Comparison of ENCODE assay signal across 24 cellular contexts in genomic region chr1:107803579-107803978, GRCh38.
DNase-seq lines count a peak whose midpoint lies in the region; ATAC-seq and TF ChIP-seq lines count a peak whose summit lies in the region.
"Had no signal": no experiment of that assay in that cellular context is flagged by ENCODE, and none has a peak within 500 bp of the region (broad histone marks: within the 10 kb centered on the region; RNA-seq: fewer than 3 reads in every experiment).

No MANE protein-coding gene starts in this region.

- H3K9me3 Mint-ChIP-seq in stimulated activated naive CD8-positive, alpha-beta T cell treated with anti-CD3 and anti-CD28 coated beads, Interleukin-15, Interleukin-2, amounts not matched to agents 100 ng/mL and 50 ng/mL, for 24 hours = peaks cover 4% of the 10 kb centered on the region
- H3K9me3 Mint-ChIP-seq in immature natural killer cell = no peaks in the 10 kb centered on the region
- H3K9me3 Mint-ChIP-seq: activated naive CD4-positive, alpha-beta T cell treated with anti-CD3 and anti-CD28 coated beads, Interleukin-2, amount 50 U/mL, for 24 hours had no signal

- TF ChIP-seq CTCF in SU-DHL-6 (IDR thresholded peaks at IDR 0.05; ENCODE audit: insufficient read depth, low read length, poor library complexity, severe bottlenecking) = no peak

- H3K4me1 Mint-ChIP-seq in stimulated activated naive CD8-positive, alpha-beta T cell treated with anti-CD3 and anti-CD28 coated beads, Interleukin-15, Interleukin-2, amounts not matched to agents 100 ng/mL and 50 ng/mL, for 24 hours (ENCODE audit: low read depth) = peaks cover 67% of the 10 kb centered on the region
- H3K4me1 Mint-ChIP-seq in immature natural killer cell = peaks cover 67 to 82% of the 10 kb centered on the region in 2 donors
- H3K4me1 Mint-ChIP-seq: mesothelial cell of epicardium had no signal

- peak overlapping the region; percentile 42; the same call in 1 of the 2 replicates for H3K9ac ChIP-seq in SU-DHL-6 (ENCODE audit: low read length)

- no peak overlapping the region for H3K4me3 ChIP-seq in SU-DHL-6 (ENCODE audit: insufficient read depth, low read length, poor library complexity, severe bottlenecking)

- H3K27ac Mint-ChIP-seq in stimulated activated naive CD8-positive, alpha-beta T cell treated with anti-CD3 and anti-CD28 coated beads, Interleukin-15, Interleukin-2, amounts not matched to agents 100 ng/mL and 50 ng/mL, for 24 hours = peak overlapping the region; percentile 56
- peak overlapping the region; percentile 14 to 77 (median 32) for H3K27ac Mint-ChIP-seq in immature natural killer cell
- H3K27ac Mint-ChIP-seq: activated naive CD4-positive, alpha-beta T cell treated with anti-CD3 and anti-CD28 coated beads, Interleukin-2, amount 50 U/mL, for 24 hours; mesothelial cell of epicardium; type B pancreatic cell had no signal

- DNase-seq in stimulated activated naive CD8-positive, alpha-beta T cell treated with anti-CD3 and anti-CD28 coated beads, Interleukin-15, Interleukin-2, amounts not matched to agents 100 U/mL and 50 U/mL, for 24 hours = no peak
- no peak for DNase-seq in immature natural killer cell
- no peak for DNase-seq in nucleus accumbens (lab: John Stamatoyannopoulos, UW)
- no peak for DNase-seq in foreskin melanocyte
- no peak for DNase-seq in NCI-H2227 treated with DMSO at 0.1 percent for 48 hours (lab: John Stamatoyannopoulos, UW)
- DNase-seq: ACHN; activated CD4-positive, alpha-beta T cell treated with anti-CD3 and anti-CD28 coated beads, Interleukin-2, amount 10 ng/mL, durations not matched to agents 24 days and 14 days; C1 segment of cervical spinal cord; cortex of kidney; DMS79; islet precursor cell; KG1; left ventricle myocardium superior; NCI-H1436; NCI-H2081 treated with DMSO at 0.1 percent for 48 hours; NCI-H446; NCI-H774 had no signal

- peak overlapping the region; percentile 95 for H3K4me2 ChIP-seq in SU-DHL-6 (ENCODE audit: low read depth, low read length, poor library complexity, severe bottlenecking)

- H3K36me3 Mint-ChIP-seq in stimulated activated naive CD8-positive, alpha-beta T cell treated with anti-CD3 and anti-CD28 coated beads, Interleukin-15, Interleukin-2, amounts not matched to agents 100 ng/mL and 50 ng/mL, for 24 hours (ENCODE audit: low read depth) = no peaks in the 10 kb centered on the region
- H3K36me3 Mint-ChIP-seq in immature natural killer cell = no peaks in the 10 kb centered on the region
- H3K36me3 Mint-ChIP-seq: type B pancreatic cell had no signal

- H3K27me3 Mint-ChIP-seq in stimulated activated naive CD8-positive, alpha-beta T cell treated with anti-CD3 and anti-CD28 coated beads, Interleukin-15, Interleukin-2, amounts not matched to agents 100 ng/mL and 50 ng/mL, for 24 hours = no peaks in the 10 kb centered on the region
- H3K27me3 Mint-ChIP-seq in immature natural killer cell (ENCODE audit: low read depth in 3 of 3) = peaks cover 0 to 2% (median 0%) of the 10 kb centered on the region in 3 donors
- H3K27me3 Mint-ChIP-seq: activated CD4-positive, alpha-beta T cell treated with anti-CD3 and anti-CD28 coated beads, Interleukin-2, amount 10 ng/mL, durations not matched to agents 24 days and 14 days; activated naive CD4-positive, alpha-beta T cell treated with anti-CD3 and anti-CD28 coated beads, Interleukin-2, amount 50 U/mL, for 24 hours; type B pancreatic cell had no signal

- no peaks in the 10 kb centered on the region for H3K27me3 ChIP-seq in SU-DHL-6 (ENCODE audit: low read length)

- peaks cover 5% of the 10 kb centered on the region; the same call in 1 of the 2 replicates for H3K9me3 ChIP-seq in SU-DHL-6 (ENCODE audit: insufficient read depth, low read length)

- peak overlapping the region; percentile 14 for H3K4me3 Mint-ChIP-seq in stimulated activated naive CD8-positive, alpha-beta T cell treated with anti-CD3 and anti-CD28 coated beads, Interleukin-15, Interleukin-2, amounts not matched to agents 100 ng/mL and 50 ng/mL, for 24 hours
- peak overlapping the region in 3 of 5 donors; percentile 22 to 69 (median 64) for H3K4me3 Mint-ChIP-seq in immature natural killer cell
- H3K4me3 Mint-ChIP-seq: mesothelial cell of epicardium, type B pancreatic cell had no signal

- no peaks in the 10 kb centered on the region for H3K9me2 ChIP-seq in SU-DHL-6 (replicated peaks; ENCODE audit: insufficient read depth, low read length)

- H2AFZ ChIP-seq in SU-DHL-6 (ENCODE audit: low read depth, low read length, severe bottlenecking) = no peak overlapping the region

- no peaks in the 10 kb centered on the region; the same call in 1 of the 2 replicates for H3K36me3 ChIP-seq in SU-DHL-6 (ENCODE audit: low read length)

- H3K79me2 ChIP-seq in SU-DHL-6 (ENCODE audit: insufficient read depth, low read length) = no peaks in the 10 kb centered on the region

- H3F3A ChIP-seq in SU-DHL-6 (ENCODE audit: insufficient read depth) = peaks cover 14% of the 10 kb centered on the region; the same call in 1 of the 2 replicates

- no peaks in the 10 kb centered on the region for H4K20me1 ChIP-seq in SU-DHL-6 (ENCODE audit: low read depth, low read length)

- peak overlapping the region; percentile 90 for H3K27ac ChIP-seq in SU-DHL-6 (ENCODE audit: low read depth, low read length)
- H3K27ac ChIP-seq: SK-N-MC had no signal

- no peak for ATAC-seq in stimulated activated naive CD8-positive, alpha-beta T cell treated with anti-CD3 and anti-CD28 coated beads, Interleukin-15, Interleukin-2, amounts not matched to agents 100 U/mL and 50 U/mL, for 24 hours
- no peak for ATAC-seq in HG03342 (IDR thresholded peaks at IDR 0.05; ENCODE audit: unreplicated experiment)
- ATAC-seq: left ventricle myocardium superior had no signal
